Comparison of ENCODE assay signal across 9 cellular contexts in genomic region chr15:90413411-90414379, GRCh38. TPM values are rescaled to one million over a fixed set of nuclear protein-coding genes. Genes with fewer than 3 reads are reported as not detected.
A peak's percentile ranks its signal among the peaks of the same experiment; 100 is the strongest.
DNase-seq lines count a peak whose midpoint lies in the region; ATAC-seq, FAIRE-seq and TF ChIP-seq lines count a peak whose summit lies in the region.
"Had no signal": no experiment of that assay in that cellular context is flagged by ENCODE, and none has a peak within 500 bp of the region (broad histone marks: within the 10 kb centered on the region; RNA-seq: fewer than 3 reads in every experiment).

No MANE protein-coding gene starts in this region.

- H4K20me1 ChIP-seq in keratinocyte (ENCODE audit: control insufficient read depth, extremely low read depth, insufficient read depth, low read length), result peaks cover 3% of the 10 kb centered on the region

- no peak for TF ChIP-seq CTCF in keratinocyte (optimal IDR thresholded peaks at IDR 0.05 in 1 of 3, IDR thresholded peaks at IDR 0.05 in 1 of 3, conservative IDR thresholded peaks at IDR 0.05 in 1 of 3; ENCODE audit: extremely low read depth in 1 of 3, insufficient read depth in 2 of 3, low read length in 3 of 3)

- H3K27me3 ChIP-seq in keratinocyte (ENCODE audit: control insufficient read depth, extremely low read depth, insufficient read depth, low read length), result no peaks in the 10 kb centered on the region

- intact Hi-C loops in Right ventricle myocardium superior (cut with DNase I), result no loop called here
- intact Hi-C loops in Right ventricle myocardium inferior (cut with DNase I), result no loop called here

- ATAC-seq in Right ventricle myocardium superior (ENCODE audit: poor library complexity), result peak; percentile 30
- no peak for ATAC-seq in Right ventricle myocardium inferior
- no peak for ATAC-seq in GM19324 (IDR thresholded peaks at IDR 0.05; ENCODE audit: low FRiP score, unreplicated experiment)
- no peak for ATAC-seq in HG03439 (IDR thresholded peaks at IDR 0.05; ENCODE audit: unreplicated experiment)

- dilution Hi-C loops in keratinocyte (cut with MboI; ENCODE audit: extremely low pct_ligation_motif_present, low sequenced_read_pairs), result no loop called here

- peak overlapping the region; percentile 89 for H3K27ac ChIP-seq in keratinocyte (ENCODE audit: control insufficient read depth, insufficient read depth, low read length)

- H2AFZ ChIP-seq in keratinocyte (ENCODE audit: control insufficient read depth, low read length), result no peak overlapping the region

- H3K9me1 ChIP-seq in keratinocyte (ENCODE audit: control insufficient read depth, extremely low read depth, insufficient read depth, low read length), result no peaks in the 10 kb centered on the region

- peak overlapping the region; percentile 97 for H3K4me2 ChIP-seq in keratinocyte (ENCODE audit: control insufficient read depth, extremely low read depth, insufficient read depth, low read depth, low read length)

- peak overlapping the region in 2 of 3 experiments; percentile 1 to 55 for H3K4me3 ChIP-seq in keratinocyte (ENCODE audit: control insufficient read depth in 2 of 3, extremely low read depth in 1 of 3, insufficient read depth in 2 of 3, low read depth in 1 of 3, low read length in 3 of 3)

- H3K9me3 ChIP-seq in keratinocyte (ENCODE audit: control insufficient read depth, low read depth, low read length), result no peaks in the 10 kb centered on the region

- FAIRE-seq in keratinocyte (lab: Jason Lieb, UNC), result no peak
- FAIRE-seq in urothelium cell line (lab: Jason Lieb, UNC), result no peak

- H3K4me1 ChIP-seq in keratinocyte (ENCODE audit: control insufficient read depth, extremely low read depth, insufficient read depth, low read length), result peaks cover 42% of the 10 kb centered on the region

- peaks cover 79% of the 10 kb centered on the region for H3K79me2 ChIP-seq in keratinocyte (ENCODE audit: control insufficient read depth, insufficient read depth, low read length)

- peaks cover 2 to 4% of the 10 kb centered on the region in 2 experiments for H3K36me3 ChIP-seq in keratinocyte (ENCODE audit: control insufficient read depth in 2 of 2, extremely low read depth in 1 of 2, insufficient read depth in 2 of 2, low read length in 2 of 2)

- DNase-seq in Right ventricle myocardium superior, result no peak
- no peak for DNase-seq in Right ventricle myocardium inferior (ENCODE audit: missing footprints)
- peak; percentile 56 for DNase-seq in astrocyte of the hippocampus (ENCODE audit: low read depth, low spot score)
- no peak for DNase-seq in keratinocyte (ENCODE audit: low read depth, low spot score)
- DNase-seq in urothelium cell line (ENCODE audit: low spot score), result peak; percentile 20
- DNase-seq in cerebellar cortex (ENCODE audit: low spot score), result no peak
- DNase-seq: nephron progenitor cell had no signal

- peak overlapping the region; percentile 48 for H3K9ac ChIP-seq in keratinocyte (ENCODE audit: control insufficient read depth, extremely low read depth, insufficient read depth, low read length)

RNA-seq across cellular contexts. Expression of gene IQGAP1, which starts 25.7 kb away (rescaled TPM):
- total RNA-seq in Right ventricle myocardium superior, result 39.4 TPM
- 47.6 TPM for total RNA-seq in Right ventricle myocardium inferior
- 219 to 310 TPM (median 253 TPM) in 3 replicates for polyA plus RNA-seq in keratinocyte
- 1,067 TPM for polyA plus RNA-seq in keratinocyte (2011; ENCODE audit: low read depth)
- 127 and 198 TPM in 2 replicates for polyA plus RNA-seq in keratinocyte (2011; cell fraction: cytosol; rRNA removed)
- polyA plus RNA-seq in keratinocyte (2011; cell fraction: nucleus; rRNA removed), result 543 and 692 TPM in 2 replicates
- 163 and 252 TPM in 2 replicates for polyA plus RNA-seq in keratinocyte (2012; ENCODE audit: low replicate concordance)
- 189 to 616 TPM (median 435 TPM) in 3 replicates for polyA minus RNA-seq in keratinocyte
- 205 TPM for polyA minus RNA-seq in keratinocyte (2011; cell fraction: cytosol; rRNA and poly(A)+ RNA removed)
- polyA minus RNA-seq in keratinocyte (2011; cell fraction: nucleus; rRNA and poly(A)+ RNA removed), result 533 and 899 TPM in 2 replicates

Comparison
In these comparisons a context has a peak if more than half of its experiments do, and no peak if none do; other contexts are left out.
1. DNase-seq: peak in astrocyte of the hippocampus (single experiment) and urothelium cell line (single experiment); none in Right ventricle myocardium superior (single experiment), Right ventricle myocardium inferior (single experiment), keratinocyte (single experiment) and cerebellar cortex (single experiment).